9 cellular contexts compared by ENCODE assay signal in genomic region chr7:83173664-83174063, GRCh38. TPM values are rescaled to one million over a fixed set of nuclear protein-coding genes. Genes with fewer than 3 reads are reported as not detected.
"Had no signal": no experiment of that assay in that cellular context is flagged by ENCODE, and none has a peak within 500 bp of the region (broad histone marks: within the 10 kb centered on the region; RNA-seq: fewer than 3 reads in every experiment).

No MANE protein-coding gene starts in this region.

- H3K27ac ChIP-seq: HL-60, KMS-11 had no signal

- ATAC-seq: HepG2, K562 had no signal

- H3K9ac ChIP-seq: KMS-11 had no signal

- H3K4me2 ChIP-seq: KMS-11 had no signal

- H3K4me3 ChIP-seq: K562 had no signal

- FAIRE-seq: HepG2, HTR-8/SVneo, K562 had no signal

- DNase-seq: IMR-90, KBM-7, KG1 had no signal

RNA-seq across cellular contexts. Expression of gene PCLO, which starts 11.0 kb away (rescaled TPM):
- polyA plus RNA-seq: IgD-negative memory B cell had no signal
